8 cellular contexts compared by ENCODE assay signal in genomic region chr15:31977812-31978662, GRCh38. TPM values are rescaled to one million over a fixed set of nuclear protein-coding genes. Genes with fewer than 3 reads are reported as not detected.
DNase-seq lines count a peak whose midpoint lies in the region; ATAC-seq and TF ChIP-seq lines count a peak whose summit lies in the region.

No MANE protein-coding gene starts in this region.

- H3K9me3 Mint-ChIP-seq in activated T-helper 2 cell treated with anti-CD3 and anti-CD28 coated beads, Interferon-gamma antibody, Interleukin-2, Interleukin-4, amounts not matched to agents 10 μg/mL and 5 μg/mL and 100 μg/mL, durations not matched to agents 14 hours and 24 hours and 36 hours = no peaks in the 10 kb centered on the region

- no peaks in the 10 kb centered on the region for H3K36me3 ChIP-seq in psoas muscle (ENCODE audit: insufficient read depth in 1 of 2, low read depth in 1 of 2)

- no peaks in the 10 kb centered on the region for H3K36me3 Mint-ChIP-seq in activated T-helper 2 cell treated with anti-CD3 and anti-CD28 coated beads, Interferon-gamma antibody, Interleukin-2, Interleukin-4, amounts not matched to agents 10 μg/mL and 5 μg/mL and 100 μg/mL, durations not matched to agents 14 hours and 24 hours and 36 hours (ENCODE audit: low read depth)

- no peaks in the 10 kb centered on the region for H3K9me3 ChIP-seq in psoas muscle

- POLR2A ChIA-PET in GM10248 (lab: Yijun Ruan, JAX) = no interaction called here

- TF ChIP-seq CTCF in GM10248 (IDR thresholded peaks at IDR 0.05; ENCODE audit: control extremely low read depth, extremely low read depth, low read depth, missing control alignments) (peak; percentile 82), psoas muscle (IDR thresholded peaks at IDR 0.05) (peak; percentile 77)

- 23 to 24% (median 24%) methylated on average over 18 to 22 of the region's 22 CpGs for WGBS in psoas muscle, 3 donors

- no peak overlapping the region for H3K4me3 Mint-ChIP-seq in activated T-helper 2 cell treated with anti-CD3 and anti-CD28 coated beads, Interferon-gamma antibody, Interleukin-2, Interleukin-4, amounts not matched to agents 10 μg/mL and 5 μg/mL and 100 μg/mL, durations not matched to agents 14 hours and 24 hours and 36 hours (ENCODE audit: low read depth)

- H3K4me3 ChIP-seq in psoas muscle = no peak overlapping the region

- peaks cover 2% of the 10 kb centered on the region for H3K4me1 Mint-ChIP-seq in activated T-helper 2 cell treated with anti-CD3 and anti-CD28 coated beads, Interferon-gamma antibody, Interleukin-2, Interleukin-4, amounts not matched to agents 10 μg/mL and 5 μg/mL and 100 μg/mL, durations not matched to agents 14 hours and 24 hours and 36 hours (ENCODE audit: low read depth)

- no peak overlapping the region for H3K27ac Mint-ChIP-seq in activated T-helper 2 cell treated with anti-CD3 and anti-CD28 coated beads, Interferon-gamma antibody, Interleukin-2, Interleukin-4, amounts not matched to agents 10 μg/mL and 5 μg/mL and 100 μg/mL, durations not matched to agents 14 hours and 24 hours and 36 hours

- CTCF ChIA-PET in GM10248 (lab: Yijun Ruan, JAX) = interaction anchor here (0.7 to 3.7 kb wide), 14 partner anchors 9 to 330 kb away, joined by 3 to 26 read pairs (median 4); no protein-coding TSS in a partner anchor

- H3K27ac ChIP-seq in psoas muscle = no peak overlapping the region

- ATAC-seq in HG03460 (IDR thresholded peaks at IDR 0.05; ENCODE audit: unreplicated experiment) = peak; percentile 58
- ATAC-seq in Right ventricle myocardium superior (ENCODE audit: poor library complexity) = peak; percentile 82
- peak in 3 of 4 donors; percentile 71 to 91 (median 75) for ATAC-seq in psoas muscle
- ATAC-seq in GM21717 (IDR thresholded peaks at IDR 0.05; ENCODE audit: unreplicated experiment) = no peak

- peaks cover 7% of the 10 kb centered on the region for H3K4me1 ChIP-seq in psoas muscle

- peaks cover 6% of the 10 kb centered on the region for H3K27me3 Mint-ChIP-seq in activated T-helper 2 cell treated with anti-CD3 and anti-CD28 coated beads, Interferon-gamma antibody, Interleukin-2, Interleukin-4, amounts not matched to agents 10 μg/mL and 5 μg/mL and 100 μg/mL, durations not matched to agents 14 hours and 24 hours and 36 hours (ENCODE audit: low read depth)

- peaks cover 0 to 12% (median 0%) of the 10 kb centered on the region in 3 donors for H3K27me3 ChIP-seq in psoas muscle (ENCODE audit: insufficient read depth in 3 of 3, low read length in 2 of 3)

- peak; percentile 67 for DNase-seq in GM10248 (ENCODE audit: extremely low spot score)
- peak; percentile 42 for DNase-seq in RPMI7951 (ENCODE audit: low read depth)
- peak; percentile 28 for DNase-seq in activated T-helper 2 cell treated with anti-CD3 and anti-CD28 coated beads, Interferon-gamma antibody, Interleukin-2, Interleukin-4, amounts not matched to agents 10 μg/mL and 5 μg/mL and 100 μg/mL, durations not matched to agents 14 hours and 24 hours and 36 hours (ENCODE audit: low spot score)
- DNase-seq in Right ventricle myocardium superior = peak; percentile 68
- DNase-seq in psoas muscle = peak in 1 of 2 donors; percentile 70
- no peak for DNase-seq in DMS153 (lab: John Stamatoyannopoulos, UW)

- intact Hi-C loops in activated T-helper 2 cell treated with anti-CD3 and anti-CD28 coated beads, Interferon-gamma antibody, Interleukin-2, Interleukin-4, amounts not matched to agents 10 μg/mL and 5 μg/mL and 100 μg/mL, durations not matched to agents 14 hours and 24 hours and 36 hours (cut with micrococcal nuclease) = no loop called here
- intact Hi-C loops in Right ventricle myocardium superior (cut with DNase I) = no loop called here
- intact Hi-C loops in psoas muscle (cut with DNase I) = loop anchor here (10.0 kb wide), 1 partner anchor 333 kb away; no protein-coding TSS in a partner anchor

RNA-seq across cellular contexts. Expression of gene CHRNA7, which starts 52.3 kb away (rescaled TPM):
- not detected in 2 replicates for total RNA-seq in RPMI7951 (2014; rRNA removed; shearing (Covaris generic))
- 0.09 and 0.25 TPM in 2 replicates for total RNA-seq in activated T-helper 2 cell treated with anti-CD3 and anti-CD28 coated beads, Interferon-gamma antibody, Interleukin-2, Interleukin-4, amounts not matched to agents 10 μg/mL and 5 μg/mL and 100 μg/mL, durations not matched to agents 14 hours and 24 hours and 36 hours
- total RNA-seq in Right ventricle myocardium superior = 1.3 TPM
- under 1 TPM; 0.32 to 0.95 (median 0.69) TPM for total RNA-seq in psoas muscle
- polyA plus RNA-seq in psoas muscle = 1 to 10 TPM in 1 of 3 donors, under 1 TPM in 2; 0.18 to 1.9 (median 0.35) TPM

Comparison
In these comparisons a context has a peak if more than half of its experiments do, and no peak if none do; other contexts are left out.
1. intact Hi-C loops: an anchor here in psoas muscle (10.0 kb wide); none called in activated T-helper 2 cell treated with anti-CD3 and anti-CD28 coated beads, Interferon-gamma antibody, Interleukin-2, Interleukin-4, amounts not matched to agents 10 μg/mL and 5 μg/mL and 100 μg/mL, durations not matched to agents 14 hours and 24 hours and 36 hours and Right ventricle myocardium superior.